In genomic region chr2:237687666-237688065, GRCh38 we compare ENCODE assay signal across 9 cellular contexts.
DNase-seq lines count a peak whose midpoint lies in the region; ATAC-seq and TF ChIP-seq lines count a peak whose summit lies in the region.
"Had no signal": no experiment of that assay in that cellular context is flagged by ENCODE, and none has a peak within 500 bp of the region (broad histone marks: within the 10 kb centered on the region; RNA-seq: fewer than 3 reads in every experiment).

No MANE protein-coding gene starts in this region.

- TF ChIP-seq CTCF in omental fat pad (IDR thresholded peaks at IDR 0.05): no peak

- H3K27ac ChIP-seq in ACC112 (ENCODE audit: low read depth, low read length) (peak overlapping the region; percentile 99), urinary bladder (ENCODE audit: low read depth) (peak overlapping the region; percentile 95)

- H3K79me2 ChIP-seq in ACC112 (ENCODE audit: control insufficient read depth, insufficient read depth, low read length, unreplicated experiment): peaks cover 4% of the 10 kb centered on the region

- DNase-seq in NCI-H226 (peak; percentile 98), erythroblast (lab: John Stamatoyannopoulos, UW) (peak; percentile 66 to 73), omental fat pad (ENCODE audit: low spot score) (no peak), NCI-H1436 (lab: John Stamatoyannopoulos, UW) (no peak)
- peak; percentile 92 for DNase-seq in activated CD8-positive, alpha-beta memory T cell treated with anti-CD3 and anti-CD28 coated beads, Interleukin-2, amount 50 U/mL, for 1 hour (ENCODE audit: extremely low read depth)
- DNase-seq: DND-41 had no signal

- H3K4me1 ChIP-seq in ACC112 (ENCODE audit: control insufficient read depth, insufficient read depth, low read length, unreplicated experiment) (peaks cover 35% of the 10 kb centered on the region), urinary bladder (ENCODE audit: insufficient read depth) (no peaks in the 10 kb centered on the region)

- H3K27me3 ChIP-seq in ACC112 (ENCODE audit: insufficient read depth, low read length): no peaks in the 10 kb centered on the region

- H2AFZ ChIP-seq in ACC112 (ENCODE audit: low read length, unreplicated experiment): no peak overlapping the region

- 7% methylated on average over 4 of the region's 4 CpGs for WGBS in urinary bladder

- H3K36me3 ChIP-seq in ACC112 (ENCODE audit: insufficient read depth, low read length): no peaks in the 10 kb centered on the region
- no peaks in the 10 kb centered on the region for H3K36me3 ChIP-seq in urinary bladder (ENCODE audit: insufficient read depth)

- ATAC-seq in GM21619 (IDR thresholded peaks at IDR 0.05; ENCODE audit: unreplicated experiment) (peak; percentile 37), omental fat pad (ENCODE audit: low FRiP score) (peak; percentile 84)

- no peak for TF ChIP-seq POLR2A in erythroblast (IDR thresholded peaks at IDR 0.05; ENCODE audit: low read length)

- H3K4me3 ChIP-seq in ACC112 (ENCODE audit: low read depth, low read length) (peak overlapping the region; percentile 13), urinary bladder (ENCODE audit: low read depth, low read length) (no peak overlapping the region)

Comparison
In these comparisons a context has a peak if more than half of its experiments do, and no peak if none do; other contexts are left out.
1. DNase-seq: peak in NCI-H226 (single experiment), activated CD8-positive, alpha-beta memory T cell treated with anti-CD3 and anti-CD28 coated beads, Interleukin-2, amount 50 U/mL, for 1 hour (single experiment) and erythroblast (2 of 2); none in omental fat pad (single experiment) and NCI-H1436 (single experiment).